Comparison of ENCODE assay signal across 14 cellular contexts in genomic region chr1:183676515-183677189, GRCh38. TPM values are rescaled to one million over a fixed set of nuclear protein-coding genes. Genes with fewer than 3 reads are reported as not detected.
DNase-seq lines count a peak whose midpoint lies in the region; ATAC-seq and TF ChIP-seq lines count a peak whose summit lies in the region.
"Had no signal": no experiment of that assay in that cellular context is flagged by ENCODE, and none has a peak within 500 bp of the region (broad histone marks: within the 10 kb centered on the region; RNA-seq: fewer than 3 reads in every experiment).

No MANE protein-coding gene starts in this region.

- H3K27ac ChIP-seq in A673 (ENCODE audit: low read depth, low read length, poor library complexity, severe bottlenecking) = no peak overlapping the region
- H3K27ac ChIP-seq in GM23248 = peak overlapping the region; percentile 8; the same call in 1 of the 2 replicates
- no peak overlapping the region for H3K27ac ChIP-seq in gastroesophageal sphincter
- H3K27ac ChIP-seq: epithelial cell of prostate, psoas muscle had no signal

- peaks cover 10% of the 10 kb centered on the region; the same call in 1 of the 2 replicates for H3K79me2 ChIP-seq in GM23248 (ENCODE audit: insufficient read depth)

- in situ Hi-C loops in GM23248 (cut with MboI) = no loop called here

- BruUV-seq in A673 (replicated peaks; lab: Mats Ljungman, UMichigan) = no TSS peak

- no peak overlapping the region for H2AFZ ChIP-seq in GM23248

- intact Hi-C loops in A673 (cut with micrococcal nuclease; ENCODE audit: unreplicated experiment) = no loop called here

- CTCF ChIA-PET in A673 (lab: Charles Lee) = no interaction called here
- CTCF ChIA-PET in GM10248 (lab: Yijun Ruan, JAX) = interaction anchor here (1.4 to 4.6 kb wide), 4 partner anchors 8 to 239 kb away, joined by 3 to 53 read pairs (median 14); no protein-coding TSS in a partner anchor

- no peak overlapping the region for H3K4me3 ChIP-seq in A673 (ENCODE audit: low read depth, low read length, poor library complexity, severe bottlenecking)
- no peak overlapping the region for H3K4me3 ChIP-seq in GM23248
- no peak overlapping the region for H3K4me3 ChIP-seq in adipocyte (ENCODE audit: low read length)
- H3K4me3 ChIP-seq in gastroesophageal sphincter = no peak overlapping the region
- H3K4me3 ChIP-seq: psoas muscle had no signal

- H3K4me2 ChIP-seq in GM23248 (ENCODE audit: unreplicated experiment) = peak overlapping the region; percentile 46

- no peaks in the 10 kb centered on the region for H3K27me3 ChIP-seq in A673 (replicated peaks; ENCODE audit: insufficient read depth, low read depth, low read length, poor library complexity)
- H3K27me3 ChIP-seq in GM23248 (replicated peaks; ENCODE audit: insufficient read depth) = no peaks in the 10 kb centered on the region
- H3K27me3 ChIP-seq in adipocyte (replicated peaks; ENCODE audit: control insufficient read depth, insufficient read depth, low read length) = no peaks in the 10 kb centered on the region
- H3K27me3 ChIP-seq in gastroesophageal sphincter = no peaks in the 10 kb centered on the region

- DNase-seq in A673 (ENCODE audit: low spot score) (peak; percentile 45), GM23248 (peak; percentile 94), adipocyte (ENCODE audit: low read depth) (peak; percentile 85), GM10248 (ENCODE audit: extremely low spot score) (no peak)
- DNase-seq in stimulated activated CD8-positive, alpha-beta memory T cell treated with anti-CD3 and anti-CD28 coated beads, Interleukin-4, amount 100 ng/mL, for 48 hours = no peak
- DNase-seq: activated CD4-positive, alpha-beta memory T cell treated with anti-CD3 and anti-CD28 coated beads for 36 hours; psoas muscle; stimulated activated CD4-positive, alpha-beta T cell treated with anti-CD3 and anti-CD28 coated beads, Interleukin-4, amount 100 ng/mL, for 1 hour; stimulated activated naive CD4-positive, alpha-beta T cell treated with Interleukin-2 at 50 U/mL for 16 hours had no signal

- no peak overlapping the region; the same call in 1 of the 2 replicates for H3K9ac ChIP-seq in GM23248
- H3K9ac ChIP-seq in adipocyte (ENCODE audit: low read length) = no peak overlapping the region

- no peaks in the 10 kb centered on the region for H3K36me3 ChIP-seq in A673 (ENCODE audit: insufficient read depth, low read length, poor library complexity, severe bottlenecking)
- no peaks in the 10 kb centered on the region for H3K36me3 ChIP-seq in GM23248 (ENCODE audit: low read depth)
- H3K36me3 ChIP-seq in adipocyte (ENCODE audit: control insufficient read depth, insufficient read depth, low read length, severe bottlenecking) = no peaks in the 10 kb centered on the region
- H3K36me3 ChIP-seq in gastroesophageal sphincter = no peaks in the 10 kb centered on the region

- 4 to 6% methylated on average over 2 of the region's 2 CpGs for WGBS in GM23248 (ENCODE audit: low coverage in 1 of 2, low lambda C conversion rate in 2 of 2, missing lambda C conversion rate in 2 of 2), 2 experiments
- WGBS in gastroesophageal sphincter (ENCODE audit: low coverage in 1 of 2), 2 donors = 55 to 70% methylated on average over 2 of the region's 2 CpGs

- no peak for TF ChIP-seq EP300 in gastroesophageal sphincter (IDR thresholded peaks at IDR 0.05)

- H4K20me1 ChIP-seq in GM23248 (ENCODE audit: insufficient read depth) = no peaks in the 10 kb centered on the region

- no peaks in the 10 kb centered on the region for H3K9me2 ChIP-seq in GM23248 (ENCODE audit: insufficient read depth)

- POLR2A ChIA-PET in A673 (lab: Charles Lee; ENCODE audit: low non-redundant PET) (no interaction called here), GM10248 (lab: Yijun Ruan, JAX) (no interaction called here)

- no peak for TF ChIP-seq POLR2A in gastroesophageal sphincter (IDR thresholded peaks at IDR 0.05)

- TF ChIP-seq CTCF in A673 (conservative IDR thresholded peaks at IDR 0.05; ENCODE audit: low read depth, low read length) = no peak
- no peak for TF ChIP-seq CTCF in gastroesophageal sphincter (IDR thresholded peaks at IDR 0.05)
- TF ChIP-seq CTCF in GM10248 (IDR thresholded peaks at IDR 0.05; ENCODE audit: control extremely low read depth, extremely low read depth, low read depth, missing control alignments) = no peak

- peaks cover 11% of the 10 kb centered on the region for H3F3A ChIP-seq in GM23248 (ENCODE audit: insufficient read depth)

- peak; percentile 55 for ATAC-seq in gastroesophageal sphincter
- ATAC-seq in GM21515 (IDR thresholded peaks at IDR 0.05; ENCODE audit: unreplicated experiment) = no peak
- ATAC-seq in GM19452 (IDR thresholded peaks at IDR 0.05; ENCODE audit: unreplicated experiment) = no peak
- ATAC-seq: psoas muscle had no signal

- H3K4me1 ChIP-seq in A673 (ENCODE audit: insufficient read depth, low read length, poor library complexity, severe bottlenecking) (peaks cover 6% of the 10 kb centered on the region), GM23248 (ENCODE audit: insufficient read depth) (peaks cover 34% of the 10 kb centered on the region), adipocyte (ENCODE audit: control insufficient read depth, insufficient read depth, low read length) (peaks cover 24% of the 10 kb centered on the region), gastroesophageal sphincter (peaks cover 0 to 18% (median 11%) of the 10 kb centered on the region in 3 donors)
- H3K4me1 ChIP-seq: psoas muscle had no signal

- H3K9me3 ChIP-seq in A673 (ENCODE audit: low read depth, low read length, poor library complexity, severe bottlenecking) = peaks cover under 1% of the 10 kb centered on the region
- H3K9me3 ChIP-seq in GM23248 (ENCODE audit: low read depth) = no peaks in the 10 kb centered on the region
- peaks cover under 1% of the 10 kb centered on the region for H3K9me3 ChIP-seq in adipocyte (ENCODE audit: control insufficient read depth, low read length)
- H3K9me3 ChIP-seq in gastroesophageal sphincter = peaks cover 0 to under 1% (median 0%) of the 10 kb centered on the region in 3 donors
- H3K9me3 ChIP-seq: psoas muscle had no signal

RNA-seq across cellular contexts. Expression of gene APOBEC4, which starts 23.5 kb away (rescaled TPM):
- not detected in 2 replicates for total RNA-seq in A673 (2021)
- total RNA-seq in GM23248 (2014; rRNA removed; shearing (Covaris generic)) = not detected in 2 replicates
- polyA plus RNA-seq in GM23248 (2016; fragmentation: Nextera tagmentation; extraction: Ambion mirVana) = not detected in 2 replicates
- not detected for total RNA-seq in gastroesophageal sphincter
- total RNA-seq: activated CD4-positive, alpha-beta memory T cell treated with anti-CD3 and anti-CD28 coated beads for 36 hours; mucosa of gallbladder; psoas muscle had no signal
- polyA plus RNA-seq: psoas muscle had no signal

RNA-seq across cellular contexts. Expression of gene ARPC5, which starts 41.1 kb away (rescaled TPM):
- total RNA-seq in A673 (2021) (138 and 158 TPM in 2 replicates), gastroesophageal sphincter (100 to 1,000 TPM in 2 of 4 donors, 10 to 100 TPM in 2; 66.8 to 154 (median 87.5) TPM)
- total RNA-seq in GM23248 (2014; rRNA removed; shearing (Covaris generic)) = 388 and 428 TPM in 2 replicates
- 666 and 676 TPM in 2 replicates for polyA plus RNA-seq in GM23248 (2016; fragmentation: Nextera tagmentation; extraction: Ambion mirVana)

Comparison
In these comparisons a context has a peak if more than half of its experiments do, and no peak if none do; other contexts are left out.
1. DNase-seq: peak in A673 (single experiment), GM23248 (single experiment) and adipocyte (single experiment); none in stimulated activated CD8-positive, alpha-beta memory T cell treated with anti-CD3 and anti-CD28 coated beads, Interleukin-4, amount 100 ng/mL, for 48 hours (single experiment) and GM10248 (single experiment).